ENCODE assay signal across 1 cellular context in the genomic region with DNA sequence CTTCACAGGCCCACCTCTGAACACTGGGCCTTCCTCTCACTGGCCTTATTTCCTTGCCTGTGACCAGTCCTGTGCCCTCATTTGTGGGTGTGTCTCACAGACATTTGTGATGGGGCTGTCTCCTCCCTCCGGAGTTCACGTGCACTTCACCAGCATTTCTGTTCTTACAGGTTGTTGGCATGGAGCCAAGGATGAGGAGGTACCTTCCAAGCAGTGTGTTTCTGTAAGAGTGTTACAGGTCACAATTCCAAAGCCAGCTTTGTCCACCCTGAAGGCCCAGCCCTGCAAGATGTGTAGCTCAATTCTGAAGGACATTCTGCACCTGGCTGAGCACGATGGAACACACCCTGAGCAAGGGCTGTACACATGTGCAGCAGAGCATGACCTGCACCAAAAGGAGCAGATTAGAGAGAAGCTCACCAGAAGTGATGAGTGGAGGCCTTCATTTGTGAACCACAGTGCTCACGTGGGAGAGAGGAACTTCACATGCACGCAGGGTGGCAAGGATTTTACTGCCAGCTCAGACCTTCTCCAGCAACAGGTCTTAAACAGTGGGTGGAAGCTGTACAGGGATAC.
TF ChIP-seq lines count a peak whose summit lies in the region.

No MANE protein-coding gene starts in this region.

TF ChIP-seq in HepG2, 621 proteins besides CTCF, POLR2A, EP300 and RAD21:
- TF ChIP-seq LCORL (IDR thresholded peaks at IDR 0.05) (peak; percentile 56; the same call in 1 of the 2 replicates), LCORL (CRISPR knock-in tag; IDR thresholded peaks at IDR 0.05) (no peak), ZNF292 (CRISPR knock-in tag; IDR thresholded peaks at IDR 0.05; ENCODE audit: borderline replicate concordance, low read depth) (no peak)
